In genomic region chr20:50187403-50188051, GRCh38 we compare ENCODE assay signal across 11 cellular contexts. TPM values are rescaled to one million over a fixed set of nuclear protein-coding genes. Genes with fewer than 3 reads are reported as not detected.
DNase-seq lines count a peak whose midpoint lies in the region; ATAC-seq and TF ChIP-seq lines count a peak whose summit lies in the region.
"Had no signal": no experiment of that assay in that cellular context is flagged by ENCODE, and none has a peak within 500 bp of the region (broad histone marks: within the 10 kb centered on the region; RNA-seq: fewer than 3 reads in every experiment).

No MANE protein-coding gene starts in this region.

- H3K36me3 Mint-ChIP-seq in dendritic cell treated with granulocyte-macrophage colony-stimulating factor and Interleukin-4, amounts not matched to agents 40 ng/mL and 50 ng/mL, for 4 days (ENCODE audit: low read depth) = peaks cover 10% of the 10 kb centered on the region
- peaks cover 4% of the 10 kb centered on the region for H3K36me3 Mint-ChIP-seq in osteocyte (ENCODE audit: unreplicated experiment)
- peaks cover 9% of the 10 kb centered on the region for H3K36me3 Mint-ChIP-seq in effector memory CD8-positive, alpha-beta T cell (ENCODE audit: insufficient read depth)

- peaks cover 17% of the 10 kb centered on the region for H3K27me3 Mint-ChIP-seq in dendritic cell treated with granulocyte-macrophage colony-stimulating factor and Interleukin-4, amounts not matched to agents 40 ng/mL and 50 ng/mL, for 4 days
- peaks cover 11% of the 10 kb centered on the region for H3K27me3 Mint-ChIP-seq in osteocyte (ENCODE audit: unreplicated experiment)
- peaks cover 24 to 32% of the 10 kb centered on the region in 2 donors for H3K27me3 Mint-ChIP-seq in effector memory CD8-positive, alpha-beta T cell

- TF ChIP-seq CTCF in osteocyte (IDR thresholded peaks at IDR 0.05) = no peak

- peak overlapping the region; percentile 46 for H3K27ac Mint-ChIP-seq in dendritic cell treated with granulocyte-macrophage colony-stimulating factor and Interleukin-4, amounts not matched to agents 40 ng/mL and 50 ng/mL, for 4 days
- peak overlapping the region; percentile 7 for H3K27ac Mint-ChIP-seq in osteocyte (ENCODE audit: unreplicated experiment)
- H3K27ac Mint-ChIP-seq in effector memory CD8-positive, alpha-beta T cell = peak overlapping the region in 1 of 2 donors; percentile 26
- H3K27ac Mint-ChIP-seq: stimulated activated naive CD8-positive, alpha-beta T cell treated with anti-CD3 and anti-CD28 coated beads, Interleukin-15, Interleukin-2, amounts not matched to agents 100 ng/mL and 50 ng/mL, for 24 hours had no signal

- peaks cover 51% of the 10 kb centered on the region for H3K4me1 Mint-ChIP-seq in dendritic cell treated with granulocyte-macrophage colony-stimulating factor and Interleukin-4, amounts not matched to agents 40 ng/mL and 50 ng/mL, for 4 days (ENCODE audit: low read depth)
- peaks cover 10% of the 10 kb centered on the region for H3K4me1 Mint-ChIP-seq in osteocyte (ENCODE audit: unreplicated experiment)
- peaks cover 3 to 4% of the 10 kb centered on the region in 2 donors for H3K4me1 Mint-ChIP-seq in effector memory CD8-positive, alpha-beta T cell (ENCODE audit: low read depth in 2 of 2)

- no peak overlapping the region for H3K4me3 Mint-ChIP-seq in dendritic cell treated with granulocyte-macrophage colony-stimulating factor and Interleukin-4, amounts not matched to agents 40 ng/mL and 50 ng/mL, for 4 days
- H3K4me3 Mint-ChIP-seq in osteocyte (ENCODE audit: unreplicated experiment) = no peak overlapping the region
- H3K4me3 Mint-ChIP-seq in effector memory CD8-positive, alpha-beta T cell = no peak overlapping the region
- H3K4me3 Mint-ChIP-seq: stimulated activated naive CD8-positive, alpha-beta T cell treated with anti-CD3 and anti-CD28 coated beads, Interleukin-15, Interleukin-2, amounts not matched to agents 100 ng/mL and 50 ng/mL, for 24 hours had no signal

- intact Hi-C loops in dendritic cell treated with granulocyte-macrophage colony-stimulating factor and Interleukin-4, amounts not matched to agents 40 ng/mL and 50 ng/mL, for 4 days (cut with micrococcal nuclease) = loop anchor here (2.0 kb wide), 1 partner anchor 393 kb away; no protein-coding TSS in a partner anchor

- H3K9me3 Mint-ChIP-seq in dendritic cell treated with granulocyte-macrophage colony-stimulating factor and Interleukin-4, amounts not matched to agents 40 ng/mL and 50 ng/mL, for 4 days = no peaks in the 10 kb centered on the region
- no peaks in the 10 kb centered on the region for H3K9me3 Mint-ChIP-seq in osteocyte (ENCODE audit: unreplicated experiment)
- H3K9me3 Mint-ChIP-seq in effector memory CD8-positive, alpha-beta T cell = no peaks in the 10 kb centered on the region
- H3K9me3 Mint-ChIP-seq: stimulated activated naive CD8-positive, alpha-beta T cell treated with anti-CD3 and anti-CD28 coated beads, Interleukin-15, Interleukin-2, amounts not matched to agents 100 ng/mL and 50 ng/mL, for 24 hours had no signal

- DNase-seq in D341Med (ENCODE audit: low spot score) (peak; percentile 24), NCI-H226 (peak; percentile 59), osteocyte (ENCODE audit: extremely low spot score, unreplicated experiment) (no peak), HPDE6-E6E7 (ENCODE audit: extremely low spot score) (no peak), DMS153 treated with DMSO at 0.1 percent for 48 hours (lab: John Stamatoyannopoulos, UW; ENCODE audit: unreplicated experiment) (no peak)
- no peak for DNase-seq in effector memory CD8-positive, alpha-beta T cell
- DNase-seq: GDM1, NCI-H774 had no signal

- ATAC-seq in HG03378 (IDR thresholded peaks at IDR 0.05; ENCODE audit: unreplicated experiment) = no peak
- ATAC-seq in effector memory CD8-positive, alpha-beta T cell (replicated peaks) = no peak

RNA-seq across cellular contexts. Expression of gene CEBPB, which starts 3.1 kb away (rescaled TPM):
- 59.1 and 60.7 TPM in 2 replicates for total RNA-seq in osteocyte

RNA-seq across cellular contexts. Expression of gene PEDS1, which starts 34.0 kb away (rescaled TPM):
- total RNA-seq in osteocyte = 61.2 and 63.7 TPM in 2 replicates

Comparison
In these comparisons a context has a peak if more than half of its experiments do, and no peak if none do; other contexts are left out.
1. DNase-seq: peak in D341Med (single experiment) and NCI-H226 (single experiment); none in osteocyte (single experiment), effector memory CD8-positive, alpha-beta T cell (0 of 3), HPDE6-E6E7 (single experiment) and DMS153 treated with DMSO at 0.1 percent for 48 hours (single experiment).